7 cellular contexts compared by ENCODE assay signal in genomic region chr6:144582939-144583613, GRCh38.
A peak's percentile ranks its signal among the peaks of the same experiment; 100 is the strongest.
DNase-seq lines count a peak whose midpoint lies in the region; ATAC-seq lines count a peak whose summit lies in the region.

No MANE protein-coding gene starts in this region.

- H4K8ac ChIP-seq in neuronal stem cell (ENCODE audit: low read depth, low read length), result no peak overlapping the region

- H3K27ac ChIP-seq in neuronal stem cell (replicated peaks; ENCODE audit: low read length), result no peak overlapping the region

- no peak overlapping the region for H2AK5ac ChIP-seq in neuronal stem cell (ENCODE audit: low read depth, low read length)

- no peaks in the 10 kb centered on the region for H3K9me3 ChIP-seq in neuronal stem cell (replicated peaks in 1 of 2; ENCODE audit: control insufficient read depth in 2 of 2, insufficient read depth in 1 of 2, low read depth in 1 of 2, low read length in 2 of 2)

- H4K91ac ChIP-seq in neuronal stem cell (ENCODE audit: low read depth, low read length, poor library complexity), result no peak overlapping the region

- H2BK120ac ChIP-seq in neuronal stem cell (ENCODE audit: low read depth, low read length), result no peak overlapping the region

- peak overlapping the region; percentile 78 for H2AFZ ChIP-seq in neuronal stem cell (ENCODE audit: low read length)

- no peak overlapping the region for H3K4me2 ChIP-seq in neuronal stem cell (ENCODE audit: insufficient read depth, low read length, poor library complexity, severe bottlenecking)

- H3K4me1 ChIP-seq in neuronal stem cell (ENCODE audit: control insufficient read depth in 2 of 2, insufficient read depth in 1 of 2, low read depth in 1 of 2, low read length in 2 of 2), result peaks cover 1 to 6% of the 10 kb centered on the region in 2 donors

- no peaks in the 10 kb centered on the region for H3K79me1 ChIP-seq in neuronal stem cell (ENCODE audit: low read depth, low read length)

- DNase-seq in NCI-H1092 treated with DMSO at 0.1 percent for 48 hours (lab: John Stamatoyannopoulos, UW) (peak; percentile 65), fibroblast of peridontal ligament (ENCODE audit: extremely low read depth) (peak; percentile 25), neuronal stem cell (ENCODE audit: low spot score) (no peak), 8988T (no peak)
- peak; percentile 25 for DNase-seq in activated CD8-positive, alpha-beta memory T cell treated with anti-CD3 and anti-CD28 coated beads, Interleukin-2, amount 50 U/mL, for 4 hours

- ATAC-seq in GM18520 (IDR thresholded peaks at IDR 0.05; ENCODE audit: unreplicated experiment) (peak; percentile 97), HG02642 (IDR thresholded peaks at IDR 0.05; ENCODE audit: poor library complexity, unreplicated experiment) (peak; percentile 93)

- H2BK12ac ChIP-seq in neuronal stem cell (ENCODE audit: low read length), result no peak overlapping the region

- no peak overlapping the region for H2BK15ac ChIP-seq in neuronal stem cell (ENCODE audit: low read length)

- H3K23ac ChIP-seq in neuronal stem cell (ENCODE audit: low read depth, low read length, poor library complexity), result no peak overlapping the region

- WGBS in neuronal stem cell (ENCODE audit: extremely low coverage in 2 of 2, insufficient read length in 2 of 2, insufficient replicate concordance in 1 of 2), 2 donors, result no CpG with 5 or more reads among the region's 16 CpGs

- peaks cover 4 to 10% of the 10 kb centered on the region in 2 donors for H3K36me3 ChIP-seq in neuronal stem cell (replicated peaks in 1 of 2; ENCODE audit: control insufficient read depth in 2 of 2, insufficient read depth in 2 of 2, low read length in 2 of 2)

- H3K4me3 ChIP-seq in neuronal stem cell (ENCODE audit: low read length in 2 of 2), result peak overlapping the region in 1 of 2 donors; percentile 29

- no peak overlapping the region for H3K14ac ChIP-seq in neuronal stem cell (ENCODE audit: low read length)

- H3K9ac ChIP-seq in neuronal stem cell (ENCODE audit: low read depth, low read length, poor library complexity), result no peak overlapping the region

- H2BK5ac ChIP-seq in neuronal stem cell (ENCODE audit: low read length), result no peak overlapping the region

- H3K4ac ChIP-seq in neuronal stem cell (ENCODE audit: low read length), result no peak overlapping the region

- H3K18ac ChIP-seq in neuronal stem cell (ENCODE audit: low read length), result no peak overlapping the region

- no peaks in the 10 kb centered on the region for H3K27me3 ChIP-seq in neuronal stem cell (ENCODE audit: control insufficient read depth in 3 of 3, insufficient read depth in 3 of 3, low read depth in 1 of 3, low read length in 3 of 3)

Comparison
In these comparisons a context has a peak if more than half of its experiments do, and no peak if none do; other contexts are left out.
1. DNase-seq: peak in NCI-H1092 treated with DMSO at 0.1 percent for 48 hours (single experiment), activated CD8-positive, alpha-beta memory T cell treated with anti-CD3 and anti-CD28 coated beads, Interleukin-2, amount 50 U/mL, for 4 hours (single experiment) and fibroblast of peridontal ligament (single experiment); none in neuronal stem cell (single experiment) and 8988T (single experiment).